In the genomic region with DNA sequence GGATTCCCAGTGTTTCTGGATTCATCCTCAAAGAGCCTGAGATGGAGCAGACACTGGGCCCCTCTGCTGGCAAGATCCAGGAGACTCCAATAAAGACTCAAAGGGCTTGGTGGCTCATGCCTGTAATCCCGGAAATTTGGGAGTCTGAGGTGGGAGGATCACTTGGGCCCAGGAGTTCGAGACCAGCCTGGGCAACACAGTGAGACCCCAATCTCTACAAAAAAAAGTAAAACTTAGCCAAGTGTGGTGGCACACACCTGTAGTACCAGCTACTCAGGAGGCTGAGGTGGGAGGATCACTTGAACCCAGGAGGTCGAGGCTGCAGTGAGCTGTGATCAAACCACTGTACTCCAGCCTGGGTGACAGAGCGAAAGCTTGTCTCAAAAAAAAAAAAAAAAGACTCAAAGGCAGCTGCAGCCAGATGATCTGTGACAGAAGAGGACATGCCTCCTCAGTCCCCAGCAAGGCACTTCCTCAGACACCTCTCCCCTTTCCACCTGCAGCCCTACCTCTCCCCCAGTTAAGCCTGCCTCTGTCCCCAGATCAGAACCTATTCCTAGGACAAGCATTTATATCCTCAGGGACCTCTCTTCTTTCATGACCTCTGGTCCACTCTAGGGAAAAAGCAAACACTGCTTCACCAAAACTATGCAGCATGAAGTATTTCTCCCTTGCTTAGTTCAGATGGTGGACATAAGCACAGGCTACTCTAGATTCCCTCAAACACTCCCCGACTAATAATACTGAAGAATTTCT, we compare ENCODE assay signal across 19 cellular contexts. TPM values are rescaled to one million over a fixed set of nuclear protein-coding genes. Genes with fewer than 3 reads are reported as not detected.
DNase-seq lines count a peak whose midpoint lies in the region; ATAC-seq, FAIRE-seq and TF ChIP-seq lines count a peak whose summit lies in the region.
"Had no signal": no experiment of that assay in that cellular context is flagged by ENCODE, and none has a peak within 500 bp of the region (broad histone marks: within the 10 kb centered on the region; RNA-seq: fewer than 3 reads in every experiment).

No MANE protein-coding gene starts in this region.

- peak overlapping the region; percentile 99 for H3K27ac Mint-ChIP-seq in HFFc6
- H3K27ac Mint-ChIP-seq in astrocyte (ENCODE audit: unreplicated experiment) = peak overlapping the region; percentile 100
- H3K27ac Mint-ChIP-seq in stimulated activated memory B cell treated with anti-CD40 and anti-IgM and Interleukin-4, amounts not matched to agents 10 μg/mL and 1 μg/mL and 100 μg/mL, for 72 hours = peak overlapping the region; percentile 80
- H3K27ac Mint-ChIP-seq: activated CD8-positive, alpha-beta T cell treated with anti-CD3 and anti-CD28 coated beads for 36 hours had no signal

- H3K4me1 ChIP-seq in astrocyte (ENCODE audit: insufficient read depth, low read length) = peaks cover 35% of the 10 kb centered on the region
- peaks cover 73% of the 10 kb centered on the region for H3K4me1 ChIP-seq in lower lobe of right lung

- H3K9me3 ChIP-seq in astrocyte (ENCODE audit: insufficient read depth, low read depth, low read length) = no peaks in the 10 kb centered on the region
- no peaks in the 10 kb centered on the region for H3K9me3 ChIP-seq in lower lobe of right lung

- H3K79me2 ChIP-seq in astrocyte (ENCODE audit: insufficient read depth, low read length) = peaks cover 8% of the 10 kb centered on the region

- TF ChIP-seq CTCF in HFFc6 (IDR thresholded peaks at IDR 0.05) = no peak
- TF ChIP-seq CTCF in astrocyte (IDR thresholded peaks at IDR 0.05; ENCODE audit: insufficient read depth, low read depth, low read length) = no peak
- no peak for TF ChIP-seq CTCF in lower lobe of right lung (IDR thresholded peaks at IDR 0.05)

- H3K9me3 Mint-ChIP-seq in HFFc6 (no peaks in the 10 kb centered on the region), astrocyte (ENCODE audit: unreplicated experiment) (no peaks in the 10 kb centered on the region)
- no peaks in the 10 kb centered on the region for H3K9me3 Mint-ChIP-seq in stimulated activated memory B cell treated with anti-CD40 and anti-IgM and Interleukin-4, amounts not matched to agents 10 μg/mL and 1 μg/mL and 100 μg/mL, for 72 hours
- H3K9me3 Mint-ChIP-seq: activated CD8-positive, alpha-beta T cell treated with anti-CD3 and anti-CD28 coated beads for 36 hours; activated T-cell treated with anti-CD3 and anti-CD28 coated beads, Interleukin-2, amount 50 U/mL, for 4 hours had no signal

- H3K9ac ChIP-seq in astrocyte (ENCODE audit: low read length) = no peak overlapping the region

- H3K36me3 ChIP-seq in astrocyte (ENCODE audit: insufficient read depth, low read length) = peaks cover 4% of the 10 kb centered on the region
- peaks cover 66% of the 10 kb centered on the region for H3K36me3 ChIP-seq in lower lobe of right lung

- no peak for FAIRE-seq in astrocyte (lab: Jason Lieb, UNC)
- FAIRE-seq: kidney had no signal

- H3K4me1 Mint-ChIP-seq in HFFc6 (ENCODE audit: low read depth) (peaks cover 72% of the 10 kb centered on the region), astrocyte (ENCODE audit: low read depth, unreplicated experiment) (peaks cover 59% of the 10 kb centered on the region)
- peaks cover 32% of the 10 kb centered on the region for H3K4me1 Mint-ChIP-seq in stimulated activated memory B cell treated with anti-CD40 and anti-IgM and Interleukin-4, amounts not matched to agents 10 μg/mL and 1 μg/mL and 100 μg/mL, for 72 hours

- no peak overlapping the region for H2AFZ ChIP-seq in astrocyte (ENCODE audit: low read depth, low read length)

- no peak overlapping the region for H3K4me2 ChIP-seq in astrocyte (ENCODE audit: low read length)

- no peak overlapping the region for H3K4me3 ChIP-seq in astrocyte (ENCODE audit: insufficient read depth, low read depth, low read length)
- H3K4me3 ChIP-seq in lower lobe of right lung = no peak overlapping the region

- H3K36me3 Mint-ChIP-seq in HFFc6 (ENCODE audit: low read depth) = peaks cover 58% of the 10 kb centered on the region
- H3K36me3 Mint-ChIP-seq in astrocyte (ENCODE audit: low read depth, unreplicated experiment) = peaks cover 38% of the 10 kb centered on the region
- peaks cover 52% of the 10 kb centered on the region for H3K36me3 Mint-ChIP-seq in stimulated activated memory B cell treated with anti-CD40 and anti-IgM and Interleukin-4, amounts not matched to agents 10 μg/mL and 1 μg/mL and 100 μg/mL, for 72 hours

- ATAC-seq in lower lobe of right lung = peak; percentile 30 to 42
- no peak for ATAC-seq in stimulated activated memory B cell treated with anti-CD40 and anti-IgM and Interleukin-4, amounts not matched to agents 10 μg/mL and 1 μg/mL and 100 μg/mL, for 72 hours
- no peak for ATAC-seq in HG03520 (IDR thresholded peaks at IDR 0.05; ENCODE audit: unreplicated experiment)
- no peak for ATAC-seq in GM19023 (IDR thresholded peaks at IDR 0.05; ENCODE audit: unreplicated experiment)
- ATAC-seq: activated CD8-positive, alpha-beta T cell treated with anti-CD3 and anti-CD28 coated beads for 36 hours; Panc1 had no signal

- H3K4me3 Mint-ChIP-seq in HFFc6 (no peak overlapping the region), astrocyte (ENCODE audit: unreplicated experiment) (peak overlapping the region; percentile 16)
- H3K4me3 Mint-ChIP-seq in stimulated activated memory B cell treated with anti-CD40 and anti-IgM and Interleukin-4, amounts not matched to agents 10 μg/mL and 1 μg/mL and 100 μg/mL, for 72 hours = no peak overlapping the region
- H3K4me3 Mint-ChIP-seq: activated CD8-positive, alpha-beta T cell treated with anti-CD3 and anti-CD28 coated beads for 36 hours; activated T-cell treated with anti-CD3 and anti-CD28 coated beads, Interleukin-2, amount 50 U/mL, for 4 hours had no signal

- intact Hi-C loops in lower lobe of right lung (cut with DNase I) = no loop called here

- no peaks in the 10 kb centered on the region for H4K20me1 ChIP-seq in astrocyte (ENCODE audit: insufficient read depth, low read length)

- H3K27me3 ChIP-seq in astrocyte (ENCODE audit: insufficient read depth, low read length) (no peaks in the 10 kb centered on the region), lower lobe of right lung (ENCODE audit: low read depth) (no peaks in the 10 kb centered on the region)

- no peak for DNase-seq in HFFc6
- no peak for DNase-seq in astrocyte (ENCODE audit: low read depth)
- no peak for DNase-seq in lower lobe of right lung
- no peak for DNase-seq in NCI-H2029 (lab: John Stamatoyannopoulos, UW)
- DNase-seq in SKM-1 treated with dmso at 0.1 percent for 144 hours (lab: John Stamatoyannopoulos, UW; ENCODE audit: unreplicated experiment) = no peak
- DNase-seq: activated CD8-positive, alpha-beta T cell treated with anti-CD3 and anti-CD28 coated beads for 36 hours; activated naive CD4-positive, alpha-beta T cell treated with anti-CD3 and anti-CD28 coated beads, Interleukin-2, amount 50 U/mL, for 16 hours; activated T-cell treated with anti-CD3 and anti-CD28 coated beads, Interleukin-2, amount 50 U/mL, for 4 hours; cerebellar nuclear complex; hippocampal formation; kidney; NCI-H1436; NCI-H2171 treated with DMSO at 0.1 percent for 48 hours; NCI-H748 treated with DMSO at 0.1 percent for 48 hours; retina had no signal

- H3K27ac ChIP-seq in astrocyte (ENCODE audit: low read depth, low read length) (no peak overlapping the region), lower lobe of right lung (peak overlapping the region; percentile 85)

- no peaks in the 10 kb centered on the region for H3K27me3 Mint-ChIP-seq in HFFc6 (ENCODE audit: insufficient read depth)
- no peaks in the 10 kb centered on the region for H3K27me3 Mint-ChIP-seq in astrocyte (ENCODE audit: low read depth, unreplicated experiment)
- H3K27me3 Mint-ChIP-seq in stimulated activated memory B cell treated with anti-CD40 and anti-IgM and Interleukin-4, amounts not matched to agents 10 μg/mL and 1 μg/mL and 100 μg/mL, for 72 hours = no peaks in the 10 kb centered on the region
- H3K27me3 Mint-ChIP-seq: activated CD8-positive, alpha-beta T cell treated with anti-CD3 and anti-CD28 coated beads for 36 hours had no signal

RNA-seq across cellular contexts. Expression of a gene that starts 27.9 kb away (rescaled TPM):
- total RNA-seq in HFFc6 (2021; fragmentation: NEBNext Ultra II Directional; extraction: Animal tissue kit (Norgen Biotek cat#: 25700)) = 100 to 1,000 TPM; 131 to 163 (median 154) TPM
- total RNA-seq in astrocyte (316 and 320 TPM in 2 replicates), lower lobe of right lung (178 TPM)

Comparison
In these comparisons a context has a peak if more than half of its experiments do, and no peak if none do; other contexts are left out.
1. ATAC-seq: peak in lower lobe of right lung (2 of 2); none in stimulated activated memory B cell treated with anti-CD40 and anti-IgM and Interleukin-4, amounts not matched to agents 10 μg/mL and 1 μg/mL and 100 μg/mL, for 72 hours (single experiment), HG03520 (single experiment) and GM19023 (single experiment).
2. Peak in every context shown above with its lines, with median percentiles within 50 percentile points of each other: H3K27ac Mint-ChIP-seq.